ENCODE assay signal across 9 cellular contexts in genomic region chr21:33383056-33383888, GRCh38. TPM values are rescaled to one million over a fixed set of nuclear protein-coding genes. Genes with fewer than 3 reads are reported as not detected.
DNase-seq lines count a peak whose midpoint lies in the region; ATAC-seq, FAIRE-seq and TF ChIP-seq lines count a peak whose summit lies in the region.
"Had no signal": no experiment of that assay in that cellular context is flagged by ENCODE, and none has a peak within 500 bp of the region (broad histone marks: within the 10 kb centered on the region; RNA-seq: fewer than 3 reads in every experiment).

No MANE protein-coding gene starts in this region.

- intact Hi-C loops in psoas muscle (cut with DNase I) = no loop called here

- peak; percentile 99 for FAIRE-seq in GM12892 (lab: Jason Lieb, UNC)
- FAIRE-seq: endometrium had no signal

- peak overlapping the region; percentile 34 for H3K4me3 ChIP-seq in fibroblast of pulmonary artery (replicated peaks; ENCODE audit: low read depth, low read length)
- H3K4me3 ChIP-seq in psoas muscle = peak overlapping the region; percentile 44

- 22 to 46% (median 24%) methylated on average over 20 of the region's 20 CpGs for WGBS in psoas muscle, 3 donors

- DNase-seq in GM12892 (ENCODE audit: insufficient read length) = peak; percentile 45
- DNase-seq in NOMO-1 treated with DMSO at 0.1 percent for 48 hours (lab: John Stamatoyannopoulos, UW; ENCODE audit: unreplicated experiment) = peak; percentile 95
- peak; percentile 63 for DNase-seq in activated T-cell treated with anti-CD3 and anti-CD28 coated beads for 24 hours (ENCODE audit: low read depth)
- peak; percentile 79 for DNase-seq in fibroblast of pulmonary artery (ENCODE audit: low read depth)
- peak; percentile 63 to 65 for DNase-seq in psoas muscle
- no peak for DNase-seq in NCI-H526 treated with DMSO at 0.1 percent for 48 hours (lab: John Stamatoyannopoulos, UW)
- no peak for DNase-seq in NCI-H82 (lab: John Stamatoyannopoulos, UW)

- peak overlapping the region; percentile 30 for H3K27ac ChIP-seq in psoas muscle

- peak; percentile 92 for TF ChIP-seq POLR2A in GM12892 (IDR thresholded peaks at IDR 0.05; ENCODE audit: low read depth, low read length)

- ATAC-seq in HG02759 (IDR thresholded peaks at IDR 0.05; ENCODE audit: unreplicated experiment) (peak; percentile 82), psoas muscle (peak; percentile 19 to 42 (median 26))

- no peaks in the 10 kb centered on the region for H3K27me3 ChIP-seq in psoas muscle (ENCODE audit: insufficient read depth in 3 of 3, low read length in 2 of 3)

- H3K36me3 ChIP-seq in psoas muscle (ENCODE audit: insufficient read depth in 1 of 2, low read depth in 1 of 2) = no peaks in the 10 kb centered on the region

- H3K4me1 ChIP-seq in psoas muscle = peaks cover 22% of the 10 kb centered on the region

- H3K9me3 ChIP-seq in psoas muscle = no peaks in the 10 kb centered on the region

- TF ChIP-seq CTCF in fibroblast of pulmonary artery (IDR thresholded peaks at IDR 0.05; ENCODE audit: low read length, missing control alignments) = no peak
- no peak for TF ChIP-seq CTCF in psoas muscle (IDR thresholded peaks at IDR 0.05)

RNA-seq across cellular contexts. Expression of gene IFNGR2, which starts 19.9 kb away (rescaled TPM):
- polyA plus RNA-seq in GM12892 (2012; ENCODE audit: missing spikeins) = 69.9 TPM
- total RNA-seq in psoas muscle = 10 to 100 TPM; 16.0 to 42.9 (median 31.3) TPM
- polyA plus RNA-seq in psoas muscle = 10 to 100 TPM; 11.7 to 24.7 (median 22.2) TPM

RNA-seq across cellular contexts. Expression of gene IFNAR1, which starts 58.5 kb away (rescaled TPM):
- polyA plus RNA-seq in GM12892 (2012; ENCODE audit: missing spikeins) = 11.6 TPM
- total RNA-seq in psoas muscle = 10 to 100 TPM; 16.1 to 20.8 (median 18.2) TPM
- polyA plus RNA-seq in psoas muscle = 10 to 100 TPM; 10.4 to 31.6 (median 10.9) TPM

Comparison
In these comparisons a context has a peak if more than half of its experiments do, and no peak if none do; other contexts are left out.
1. DNase-seq: peak in GM12892 (single experiment), NOMO-1 treated with DMSO at 0.1 percent for 48 hours (single experiment), activated T-cell treated with anti-CD3 and anti-CD28 coated beads for 24 hours (single experiment), fibroblast of pulmonary artery (single experiment) and psoas muscle (2 of 2); none in NCI-H526 treated with DMSO at 0.1 percent for 48 hours (single experiment) and NCI-H82 (single experiment).